18 cellular contexts compared by ENCODE assay signal in genomic region chr17:4479340-4479981, GRCh38. TPM values are rescaled to one million over a fixed set of nuclear protein-coding genes. Genes with fewer than 3 reads are reported as not detected.
A peak's percentile ranks its signal among the peaks of the same experiment; 100 is the strongest.
DNase-seq lines count a peak whose midpoint lies in the region; ATAC-seq lines count a peak whose summit lies in the region.
"Had no signal": no experiment of that assay in that cellular context is flagged by ENCODE, and none has a peak within 500 bp of the region (broad histone marks: within the 10 kb centered on the region; RNA-seq: fewer than 3 reads in every experiment).

No MANE protein-coding gene starts in this region.

- peaks cover 44% of the 10 kb centered on the region for H3K4me1 Mint-ChIP-seq in activated naive CD4-positive, alpha-beta T cell treated with anti-CD3 and anti-CD28 coated beads, Interleukin-2, amount 10 ng/mL, durations not matched to agents 7 days and 5 days
- peaks cover 17% of the 10 kb centered on the region for H3K4me1 Mint-ChIP-seq in T-helper 17 cell
- H3K4me1 Mint-ChIP-seq in stimulated activated effector memory CD8-positive, alpha-beta T cell treated with anti-CD3 and anti-CD28 coated beads, Interleukin-12 subunit alpha, Interleukin-12 subunit beta, amount 100 ng/mL, for 72 hours: peaks cover 44% of the 10 kb centered on the region

- H3K9me3 Mint-ChIP-seq in activated naive CD4-positive, alpha-beta T cell treated with anti-CD3 and anti-CD28 coated beads, Interleukin-2, amount 10 ng/mL, durations not matched to agents 7 days and 5 days: no peaks in the 10 kb centered on the region
- no peaks in the 10 kb centered on the region for H3K9me3 Mint-ChIP-seq in stimulated activated effector memory CD8-positive, alpha-beta T cell treated with anti-CD3 and anti-CD28 coated beads, Interleukin-12 subunit alpha, Interleukin-12 subunit beta, amount 100 ng/mL, for 72 hours
- H3K9me3 Mint-ChIP-seq: activated naive CD4-positive, alpha-beta T cell treated with anti-CD3 and anti-CD28 coated beads, Interleukin-2, amount 50 U/mL, for 72 hours; activated T-cell treated with anti-CD3 and anti-CD28 coated beads, Interleukin-2, amount 50 U/mL, for 4 hours; nephron progenitor cell had no signal

- ATAC-seq in T-helper 17 cell (no peak), GM21390 (IDR thresholded peaks at IDR 0.05; ENCODE audit: unreplicated experiment) (no peak), HG03039 (IDR thresholded peaks at IDR 0.05; ENCODE audit: unreplicated experiment) (no peak)
- no peak for ATAC-seq in stimulated activated effector memory CD8-positive, alpha-beta T cell treated with anti-CD3 and anti-CD28 coated beads, Interleukin-12 subunit alpha, Interleukin-12 subunit beta, amount 100 ng/mL, for 72 hours
- ATAC-seq: activated naive CD4-positive, alpha-beta T cell treated with anti-CD3 and anti-CD28 coated beads, Interleukin-2, amount 50 U/mL, for 72 hours; activated T-cell treated with anti-CD3 and anti-CD28 coated beads, Interleukin-2, amount 50 U/mL, for 4 hours; Right ventricle myocardium inferior had no signal

- H3K9me3 ChIP-seq in T-helper 17 cell (ENCODE audit: control insufficient read depth, low read length, poor library complexity, severe bottlenecking): no peaks in the 10 kb centered on the region
- H3K9me3 ChIP-seq: prostate gland had no signal

- H3K27me3 Mint-ChIP-seq in activated naive CD4-positive, alpha-beta T cell treated with anti-CD3 and anti-CD28 coated beads, Interleukin-2, amount 10 ng/mL, durations not matched to agents 7 days and 5 days: no peaks in the 10 kb centered on the region
- no peaks in the 10 kb centered on the region for H3K27me3 Mint-ChIP-seq in T-helper 17 cell

- CTCF ChIA-PET in activated naive CD4-positive, alpha-beta T cell treated with anti-CD3 and anti-CD28 coated beads, Interleukin-2, amount 10 ng/mL, durations not matched to agents 7 days and 5 days (lab: Charles Lee): no interaction called here

- H3K27ac Mint-ChIP-seq in activated naive CD4-positive, alpha-beta T cell treated with anti-CD3 and anti-CD28 coated beads, Interleukin-2, amount 10 ng/mL, durations not matched to agents 7 days and 5 days: peak overlapping the region; percentile 68
- peak overlapping the region; percentile 27 for H3K27ac Mint-ChIP-seq in T-helper 17 cell
- peak overlapping the region; percentile 97 for H3K27ac Mint-ChIP-seq in stimulated activated effector memory CD8-positive, alpha-beta T cell treated with anti-CD3 and anti-CD28 coated beads, Interleukin-12 subunit alpha, Interleukin-12 subunit beta, amount 100 ng/mL, for 72 hours
- H3K27ac Mint-ChIP-seq: nephron progenitor cell had no signal

- H3K4me3 Mint-ChIP-seq in activated naive CD4-positive, alpha-beta T cell treated with anti-CD3 and anti-CD28 coated beads, Interleukin-2, amount 10 ng/mL, durations not matched to agents 7 days and 5 days: no peak overlapping the region
- H3K4me3 Mint-ChIP-seq in T-helper 17 cell: no peak overlapping the region
- no peak overlapping the region for H3K4me3 Mint-ChIP-seq in stimulated activated effector memory CD8-positive, alpha-beta T cell treated with anti-CD3 and anti-CD28 coated beads, Interleukin-12 subunit alpha, Interleukin-12 subunit beta, amount 100 ng/mL, for 72 hours
- H3K4me3 Mint-ChIP-seq: activated T-cell treated with anti-CD3 and anti-CD28 coated beads, Interleukin-2, amount 50 U/mL, for 4 hours; nephron progenitor cell had no signal

- H3K36me3 Mint-ChIP-seq in activated naive CD4-positive, alpha-beta T cell treated with anti-CD3 and anti-CD28 coated beads, Interleukin-2, amount 10 ng/mL, durations not matched to agents 7 days and 5 days: peaks cover 5% of the 10 kb centered on the region
- peaks cover 2% of the 10 kb centered on the region for H3K36me3 Mint-ChIP-seq in T-helper 17 cell (ENCODE audit: low read depth)
- no peaks in the 10 kb centered on the region for H3K36me3 Mint-ChIP-seq in stimulated activated effector memory CD8-positive, alpha-beta T cell treated with anti-CD3 and anti-CD28 coated beads, Interleukin-12 subunit alpha, Interleukin-12 subunit beta, amount 100 ng/mL, for 72 hours
- H3K36me3 Mint-ChIP-seq: activated naive CD4-positive, alpha-beta T cell treated with anti-CD3 and anti-CD28 coated beads, Interleukin-2, amount 50 U/mL, for 72 hours had no signal

- no peak for DNase-seq in activated naive CD4-positive, alpha-beta T cell treated with anti-CD3 and anti-CD28 coated beads, Interleukin-2, amount 10 ng/mL, durations not matched to agents 7 days and 5 days
- DNase-seq in activated naive CD4-positive, alpha-beta T cell treated with Interleukin-2 at 50 U/mL for 16 hours: no peak
- DNase-seq in T-helper 17 cell (no peak), kidney tubule cell (ENCODE audit: low spot score) (peak; percentile 36), EL (no peak)
- DNase-seq in stimulated activated effector memory CD8-positive, alpha-beta T cell treated with anti-CD3 and anti-CD28 coated beads, Interleukin-12 subunit alpha, Interleukin-12 subunit beta, amount 100 ng/mL, for 72 hours (ENCODE audit: low spot score in 2 of 2): no peak
- DNase-seq: activated T-cell treated with anti-CD3 and anti-CD28 coated beads, Interleukin-2, amount 50 U/mL, for 4 hours; NCI-H1417 treated with DMSO at 0.1 percent for 48 hours; NCI-H2171; NCI-H526 treated with DMSO at 0.1 percent for 48 hours; nephron progenitor cell; stimulated activated CD4-positive, alpha-beta T cell treated with anti-CD3 and anti-CD28 coated beads, Interleukin-4, amount 100 ng/mL, for 4 hours had no signal

RNA-seq across cellular contexts. Expression of gene SPNS2, which starts 19.2 kb away (rescaled TPM):
- total RNA-seq in T-helper 17 cell: under 1 TPM; 0.22 to 0.73 TPM

RNA-seq across cellular contexts. Expression of gene SPNS3, which starts 45.7 kb away (rescaled TPM):
- 1 to 10 TPM; 1.8 to 1.9 TPM for total RNA-seq in T-helper 17 cell
- total RNA-seq: smooth muscle cell had no signal

Comparison
In these comparisons a context has a peak if more than half of its experiments do, and no peak if none do; other contexts are left out.
1. H3K27ac Mint-ChIP-seq: peak in every context shown above with its lines; median percentile 97 in stimulated activated effector memory CD8-positive, alpha-beta T cell treated with anti-CD3 and anti-CD28 coated beads, Interleukin-12 subunit alpha, Interleukin-12 subunit beta, amount 100 ng/mL, for 72 hours; 68 in activated naive CD4-positive, alpha-beta T cell treated with anti-CD3 and anti-CD28 coated beads, Interleukin-2, amount 10 ng/mL, durations not matched to agents 7 days and 5 days; 27 in T-helper 17 cell.